8 cellular contexts compared by ENCODE assay signal in the genomic region with DNA sequence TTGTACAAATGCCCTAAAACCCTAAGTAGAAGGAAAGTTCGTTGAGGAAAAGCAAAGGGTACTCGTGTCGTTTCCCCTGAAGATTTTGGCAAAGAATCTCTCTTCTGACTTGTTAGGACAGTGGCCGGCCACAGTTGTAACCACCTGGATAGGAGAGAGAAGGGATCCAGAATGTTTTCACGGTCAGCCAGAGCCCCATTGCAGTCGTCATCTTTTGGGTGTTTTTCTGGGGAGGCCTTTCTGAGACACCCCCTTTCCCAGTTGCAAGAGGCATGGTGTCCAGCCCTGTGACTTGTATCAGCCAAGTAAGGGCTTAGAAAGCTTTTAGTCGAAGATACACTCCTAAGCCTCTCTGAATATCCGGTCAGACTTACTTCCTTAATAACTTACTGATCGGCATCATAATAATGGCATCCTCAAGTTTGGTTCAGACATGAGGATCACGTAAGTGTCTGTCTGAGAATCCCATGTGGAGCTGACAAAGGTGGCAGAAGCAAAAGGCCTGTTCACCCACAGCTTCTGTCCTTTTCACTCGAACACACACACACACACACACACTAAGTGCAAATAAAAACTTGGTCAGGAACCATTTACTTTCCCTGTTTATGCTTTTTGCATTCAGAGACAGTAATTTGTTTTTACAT.
A peak's percentile ranks its signal among the peaks of the same experiment; 100 is the strongest.
DNase-seq lines count a peak whose midpoint lies in the region; ATAC-seq and TF ChIP-seq lines count a peak whose summit lies in the region.

No MANE protein-coding gene starts in this region.

- H3K36me3 ChIP-seq in OCI-LY7 (ENCODE audit: insufficient read depth, low read length), result peaks cover 14% of the 10 kb centered on the region; the same call in 1 of the 2 replicates

- H3K4me3 ChIP-seq in OCI-LY7 (ENCODE audit: low read depth, low read length, poor library complexity, severe bottlenecking) (peak overlapping the region; percentile 79), fibroblast of villous mesenchyme (ENCODE audit: low read depth, low read length) (peak overlapping the region; percentile 61), skin epidermis (peak overlapping the region; percentile 62 to 88 (median 72))

- 0 out of 2 replicates have a peak, but pooled peaks cover 5% of the 10 kb centered on the region for H3K79me2 ChIP-seq in OCI-LY7 (ENCODE audit: insufficient read depth, low read depth, low read length)

- H3K27ac ChIP-seq in OCI-LY7 (ENCODE audit: low read depth, low read length, poor library complexity, severe bottlenecking), result no peak overlapping the region
- peak overlapping the region in 9 of 21 experiments; percentile 14 to 91 (median 88) for H3K27ac ChIP-seq in skin epidermis

- intact Hi-C loops in OCI-LY7 (cut with micrococcal nuclease; ENCODE audit: unreplicated experiment), result loop anchor here (5.0 to 10.0 kb wide), 6 partner anchors 534 to 1001 kb away; no protein-coding TSS in a partner anchor

- H2AFZ ChIP-seq in OCI-LY7 (ENCODE audit: low read length), result no peak overlapping the region

- CTCF ChIA-PET in OCI-LY7 (lab: Charles Lee; ENCODE audit: unreplicated experiment), result interaction anchor here (0.6 kb wide), 1 partner anchor 281 kb away, joined by 4 read pairs; no protein-coding TSS in a partner anchor

- no TSS peak for BruUV-seq in OCI-LY7 (replicated peaks; lab: Mats Ljungman, UMichigan)

- H3K4me1 ChIP-seq in OCI-LY7 (ENCODE audit: insufficient read depth, low read length, poor library complexity, severe bottlenecking), result peaks cover 44% of the 10 kb centered on the region

- no peaks in the 10 kb centered on the region for H3K9me2 ChIP-seq in OCI-LY7 (ENCODE audit: insufficient read depth, low read length)

- no peak for TF ChIP-seq CTCF in OCI-LY7 (conservative IDR thresholded peaks at IDR 0.05; ENCODE audit: low read length)
- TF ChIP-seq CTCF in fibroblast of villous mesenchyme (IDR thresholded peaks at IDR 0.05; ENCODE audit: insufficient read depth, low read depth, low read length), result no peak

- POLR2A ChIA-PET in OCI-LY7 (lab: Charles Lee), result interaction anchor here (0.7 to 1.3 kb wide), 3 partner anchors 84 to 727 kb away, joined by 3 to 4 read pairs (median 3); no protein-coding TSS in a partner anchor

- H4K20me1 ChIP-seq in OCI-LY7 (ENCODE audit: insufficient read depth, low read length), result peaks cover 26% of the 10 kb centered on the region

- peak; percentile 26 for DNase-seq in NCI-H146 (lab: John Stamatoyannopoulos, UW)
- DNase-seq in NCI-H146 treated with DMSO at 0.1 percent for 48 hours (lab: John Stamatoyannopoulos, UW; ENCODE audit: unreplicated experiment), result no peak
- DNase-seq in OCI-LY7 (ENCODE audit: low spot score), result peak; percentile 7
- DNase-seq in fibroblast of villous mesenchyme (ENCODE audit: low read depth), result no peak
- no peak for DNase-seq in germinal center (ENCODE audit: low spot score)
- no peak for DNase-seq in ureter (ENCODE audit: low spot score)

- ATAC-seq in GM18907 (IDR thresholded peaks at IDR 0.05; ENCODE audit: unreplicated experiment), result no peak

- H3K4me2 ChIP-seq in OCI-LY7 (ENCODE audit: low read length), result peak overlapping the region; percentile 85

- no peaks in the 10 kb centered on the region for H3K9me3 ChIP-seq in OCI-LY7 (ENCODE audit: low read length)

Comparison
In these comparisons a context has a peak if more than half of its experiments do, and no peak if none do; other contexts are left out.
1. DNase-seq: peak in NCI-H146 (single experiment) and OCI-LY7 (single experiment); none in NCI-H146 treated with DMSO at 0.1 percent for 48 hours (single experiment), fibroblast of villous mesenchyme (single experiment), germinal center (single experiment) and ureter (single experiment).
2. Peak in every context shown above with its lines, with median percentiles within 50 percentile points of each other: H3K4me3 ChIP-seq.